In genomic region chr2:127161176-127162136, GRCh38 we compare ENCODE assay signal across 26 cellular contexts. TPM values are rescaled to one million over a fixed set of nuclear protein-coding genes. Genes with fewer than 3 reads are reported as not detected.
DNase-seq lines count a peak whose midpoint lies in the region; ATAC-seq and TF ChIP-seq lines count a peak whose summit lies in the region.
"Had no signal": no experiment of that assay in that cellular context is flagged by ENCODE, and none has a peak within 500 bp of the region (broad histone marks: within the 10 kb centered on the region; RNA-seq: fewer than 3 reads in every experiment).

No MANE protein-coding gene starts in this region.

- H3K27ac Mint-ChIP-seq in dendritic cell treated with granulocyte-macrophage colony-stimulating factor and Interleukin-4, amounts not matched to agents 40 ng/mL and 50 ng/mL, for 4 days, result peak overlapping the region; percentile 20
- peak overlapping the region; percentile 74 for H3K27ac Mint-ChIP-seq in memory B cell
- H3K27ac Mint-ChIP-seq: activated CD8-positive, alpha-beta T cell treated with anti-CD3 and anti-CD28 coated beads, Interleukin-2, amount 10 ng/mL, durations not matched to agents 7 days and 5 days had no signal

- peaks cover 0 to 23% of the 10 kb centered on the region in 2 donors for H3K4me1 ChIP-seq in thyroid gland

- H3K9me3 ChIP-seq in thyroid gland, result no peaks in the 10 kb centered on the region
- H3K9me3 ChIP-seq: A549, SJSA1 had no signal

- no peak overlapping the region for H3K4me3 Mint-ChIP-seq in dendritic cell treated with granulocyte-macrophage colony-stimulating factor and Interleukin-4, amounts not matched to agents 40 ng/mL and 50 ng/mL, for 4 days
- H3K4me3 Mint-ChIP-seq in memory B cell, result no peak overlapping the region
- H3K4me3 Mint-ChIP-seq: activated CD8-positive, alpha-beta T cell treated with anti-CD3 and anti-CD28 coated beads, Interleukin-2, amount 10 ng/mL, durations not matched to agents 7 days and 5 days had no signal

- intact Hi-C loops in dendritic cell treated with granulocyte-macrophage colony-stimulating factor and Interleukin-4, amounts not matched to agents 40 ng/mL and 50 ng/mL, for 4 days (cut with micrococcal nuclease), result no loop called here
- intact Hi-C loops in thyroid gland (cut with DNase I), result no loop called here
- intact Hi-C loops in left ventricle myocardium superior (cut with micrococcal nuclease), result no loop called here

- H3K36me3 Mint-ChIP-seq in dendritic cell treated with granulocyte-macrophage colony-stimulating factor and Interleukin-4, amounts not matched to agents 40 ng/mL and 50 ng/mL, for 4 days (ENCODE audit: low read depth), result no peaks in the 10 kb centered on the region
- no peaks in the 10 kb centered on the region for H3K36me3 Mint-ChIP-seq in memory B cell

- ATAC-seq in memory B cell (ENCODE audit: low read depth), result no peak
- ATAC-seq in left ventricle myocardium superior, result no peak
- ATAC-seq: A549; activated CD8-positive, alpha-beta T cell treated with anti-CD3 and anti-CD28 coated beads, Interleukin-2, amount 10 ng/mL, durations not matched to agents 7 days and 5 days; heart right ventricle; right cardiac atrium; stimulated activated naive CD8-positive, alpha-beta T cell treated with anti-CD3 and anti-CD28 coated beads, Interleukin-15, Interleukin-2, amounts not matched to agents 100 U/mL and 50 U/mL, for 24 hours had no signal

- H3K9me3 Mint-ChIP-seq in dendritic cell treated with granulocyte-macrophage colony-stimulating factor and Interleukin-4, amounts not matched to agents 40 ng/mL and 50 ng/mL, for 4 days, result no peaks in the 10 kb centered on the region
- H3K9me3 Mint-ChIP-seq in memory B cell, result no peaks in the 10 kb centered on the region

- H3K4me1 Mint-ChIP-seq in dendritic cell treated with granulocyte-macrophage colony-stimulating factor and Interleukin-4, amounts not matched to agents 40 ng/mL and 50 ng/mL, for 4 days (ENCODE audit: low read depth), result peaks cover 21% of the 10 kb centered on the region
- peaks cover 18% of the 10 kb centered on the region for H3K4me1 Mint-ChIP-seq in memory B cell

- H3K36me3 ChIP-seq in thyroid gland, result no peaks in the 10 kb centered on the region
- H3K36me3 ChIP-seq: cardiac muscle cell, heart right ventricle, SJSA1 had no signal

- no peak for TF ChIP-seq CTCF in thyroid gland (IDR thresholded peaks at IDR 0.05)

- peak; percentile 27 for DNase-seq in activated effector memory CD4-positive, alpha-beta T cell treated with anti-CD3 and anti-CD28 coated beads, Interleukin-2, amount 50 U/mL, for 16 hours
- no peak for DNase-seq in activated effector memory CD4-positive, alpha-beta T cell treated with Interleukin-2 at 50 U/mL for 16 hours
- DNase-seq in memory B cell (ENCODE audit: low spot score in 2 of 2) (no peak), thyroid gland (peak; percentile 73 to 80), NCI-H774 (lab: John Stamatoyannopoulos, UW) (no peak), left ventricle myocardium superior (no peak), HK-2 (ENCODE audit: unreplicated experiment) (no peak)
- DNase-seq: activated CD4-positive, CD25-positive, alpha-beta regulatory T cell; activated CD8-positive, alpha-beta T cell treated with anti-CD3 and anti-CD28 coated beads, Interleukin-2, amount 10 ng/mL, durations not matched to agents 7 days and 5 days; DND-41; effector CD4-positive, alpha-beta T cell; H7; heart right ventricle; midbrain; NCI-H2029 treated with DMSO at 0.1 percent for 48 hours; right cardiac atrium; stimulated activated naive CD8-positive, alpha-beta T cell treated with anti-CD3 and anti-CD28 coated beads, Interleukin-15, Interleukin-2, amounts not matched to agents 100 U/mL and 50 U/mL, for 24 hours; trophoblast cell had no signal

- peaks cover 7% of the 10 kb centered on the region for H3K27me3 Mint-ChIP-seq in dendritic cell treated with granulocyte-macrophage colony-stimulating factor and Interleukin-4, amounts not matched to agents 40 ng/mL and 50 ng/mL, for 4 days
- H3K27me3 Mint-ChIP-seq in memory B cell, result no peaks in the 10 kb centered on the region

- H3K4me3 ChIP-seq in thyroid gland (replicated peaks in 1 of 3), result no peak overlapping the region
- H3K4me3 ChIP-seq: A549, cardiac muscle cell, heart right ventricle, SJSA1 had no signal

- WGBS in thyroid gland, 2 donors, result 44 to 46% methylated on average over 12 of the region's 12 CpGs

- H3K27ac ChIP-seq in thyroid gland, result peak overlapping the region in 1 of 3 donors; percentile 18
- H3K27ac ChIP-seq: cardiac muscle cell, heart right ventricle, HL-60, SJSA1 had no signal

- no peak for TF ChIP-seq POLR2A in thyroid gland (IDR thresholded peaks at IDR 0.05)

- H3K27me3 ChIP-seq in thyroid gland, result no peaks in the 10 kb centered on the region
- H3K27me3 ChIP-seq: SJSA1 had no signal

RNA-seq across cellular contexts. Expression of gene BIN1, which starts 54.5 kb away (rescaled TPM):
- total RNA-seq in thyroid gland, result 10 to 100 TPM; 49.2 to 68.3 (median 64.2) TPM
- 15.0 TPM for total RNA-seq in left ventricle myocardium superior

RNA-seq across cellular contexts. Expression of gene CYP27C1, which starts 58.6 kb away (rescaled TPM):
- under 1 TPM in 1 of 4 donors, not detected in 3; 0.40 TPM for total RNA-seq in thyroid gland
- total RNA-seq in left ventricle myocardium superior, result 0.10 TPM
- total RNA-seq: activated CD8-positive, alpha-beta T cell treated with anti-CD3 and anti-CD28 coated beads, Interleukin-2, amount 10 ng/mL, durations not matched to agents 7 days and 5 days; NCI-H460; OCI-LY7; T-helper 2 cell treated with Interferon-gamma antibody and Interleukin-4, amounts not matched to agents 100 ng/mL and 5 ng/mL, for 36 hours had no signal

Comparison
In these comparisons a context has a peak if more than half of its experiments do, and no peak if none do; other contexts are left out.
1. DNase-seq: peak in activated effector memory CD4-positive, alpha-beta T cell treated with anti-CD3 and anti-CD28 coated beads, Interleukin-2, amount 50 U/mL, for 16 hours (single experiment) and thyroid gland (2 of 2); none in activated effector memory CD4-positive, alpha-beta T cell treated with Interleukin-2 at 50 U/mL for 16 hours (single experiment), memory B cell (0 of 2), NCI-H774 (single experiment), left ventricle myocardium superior (single experiment) and HK-2 (single experiment).